ENCODE assay signal across 25 cellular contexts in the genomic region with DNA sequence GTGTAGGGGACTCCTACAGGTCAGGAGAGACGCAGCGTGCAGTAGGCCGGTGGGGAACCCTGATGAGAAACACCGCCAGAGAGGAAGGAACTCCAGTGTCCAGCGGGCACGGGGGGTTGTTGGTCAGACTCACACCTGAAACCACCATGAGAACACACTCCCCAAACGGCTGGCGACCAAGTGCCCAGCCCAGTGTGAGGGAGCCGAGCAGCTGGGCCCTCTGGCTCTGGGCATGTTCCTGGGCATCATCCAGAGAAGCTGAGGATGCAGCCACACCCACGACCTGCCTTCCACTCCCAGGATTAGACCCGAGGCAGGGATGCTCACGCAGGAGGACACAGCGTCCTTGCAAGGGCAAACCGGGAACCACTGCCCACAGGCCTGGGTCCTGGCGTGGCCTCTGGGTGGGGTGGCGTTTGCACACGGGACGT.
DNase-seq lines count a peak whose midpoint lies in the region; ATAC-seq and TF ChIP-seq lines count a peak whose summit lies in the region.
"Had no signal": no experiment of that assay in that cellular context is flagged by ENCODE, and none has a peak within 500 bp of the region (broad histone marks: within the 10 kb centered on the region; RNA-seq: fewer than 3 reads in every experiment).

No MANE protein-coding gene starts in this region.

- TF ChIP-seq CTCF in coronary artery (IDR thresholded peaks at IDR 0.05) (no peak), upper lobe of left lung (IDR thresholded peaks at IDR 0.05) (no peak), GM10266 (IDR thresholded peaks at IDR 0.05; ENCODE audit: control insufficient read depth, insufficient read depth, low read depth, missing control alignments) (no peak)

- DNase-seq in activated naive CD4-positive, alpha-beta T cell treated with anti-CD3 and anti-CD28 coated beads, Interleukin-2, amount 50 U/mL, for 16 hours: peak; percentile 8
- DNase-seq in activated naive CD4-positive, alpha-beta T cell (lab: John Stamatoyannopoulos, UW): no peak
- DNase-seq in coronary artery (ENCODE audit: low spot score) (peak; percentile 47), mesenteric fat pad (ENCODE audit: low spot score) (peak; percentile 82), upper lobe of left lung (peak; percentile 12 to 55), NCI-H446 (lab: John Stamatoyannopoulos, UW) (no peak), 8988T (no peak), GM10266 (ENCODE audit: extremely low spot score) (no peak)
- DNase-seq: activated CD4-positive, alpha-beta T cell treated with anti-CD3 and anti-CD28 coated beads for 36 hours; BE2C; effector memory CD4-positive, alpha-beta T cell; foreskin keratinocyte; GDM1; Karpas-422; midbrain; natural killer cell; NCI-H2171 treated with DMSO at 0.1 percent for 48 hours; NCI-H526; trophoblast cell had no signal

- WGBS in upper lobe of left lung, 2 donors: 92 to 93% methylated on average over 14 to 17 of the region's 18 CpGs

- H3K4me1 ChIP-seq in upper lobe of left lung: no peaks in the 10 kb centered on the region
- H3K4me1 ChIP-seq: BE2C, body of pancreas, foreskin keratinocyte, pancreas, SJSA1 had no signal

- H3K4me3 ChIP-seq in coronary artery: no peak overlapping the region
- H3K4me3 ChIP-seq in upper lobe of left lung: no peak overlapping the region
- H3K4me3 ChIP-seq: body of pancreas, GM23338, pancreas, SJSA1 had no signal

- H3K27ac ChIP-seq in coronary artery (no peak overlapping the region), upper lobe of left lung (no peak overlapping the region)
- H3K27ac ChIP-seq: body of pancreas, foreskin keratinocyte, pancreas, SJSA1 had no signal

- peaks cover 6 to 20% (median 16%) of the 10 kb centered on the region in 4 donors for H3K36me3 ChIP-seq in upper lobe of left lung
- H3K36me3 ChIP-seq: BE2C had no signal

- peaks cover 9 to 21% (median 16%) of the 10 kb centered on the region in 4 donors for H3K9me3 ChIP-seq in upper lobe of left lung
- H3K9me3 ChIP-seq: pancreas had no signal

- H3K27me3 ChIP-seq in upper lobe of left lung: no peaks in the 10 kb centered on the region
- H3K27me3 ChIP-seq: BE2C, body of pancreas, foreskin keratinocyte, pancreas, SJSA1 had no signal

- TF ChIP-seq POLR2A in upper lobe of left lung (IDR thresholded peaks at IDR 0.05): no peak

- TF ChIP-seq EP300 in upper lobe of left lung (IDR thresholded peaks at IDR 0.05): no peak

- ATAC-seq in upper lobe of left lung (ENCODE audit: low FRiP score in 2 of 2): peak in 1 of 2 donors; percentile 49
- ATAC-seq: activated CD4-positive, alpha-beta T cell treated with anti-CD3 and anti-CD28 coated beads for 36 hours; body of pancreas; esophagus mucosa; foreskin keratinocyte; GM23338; left colon; natural killer cell had no signal

Comparison
In these comparisons a context has a peak if more than half of its experiments do, and no peak if none do; other contexts are left out.
1. DNase-seq: peak in activated naive CD4-positive, alpha-beta T cell treated with anti-CD3 and anti-CD28 coated beads, Interleukin-2, amount 50 U/mL, for 16 hours (single experiment), coronary artery (single experiment), mesenteric fat pad (single experiment) and upper lobe of left lung (2 of 2); none in activated naive CD4-positive, alpha-beta T cell (0 of 4), NCI-H446 (0 of 2), 8988T (single experiment) and GM10266 (single experiment).